ENCODE assay signal across 31 cellular contexts in genomic region chr10:94240901-94241300, GRCh38.
"Had no signal": no experiment of that assay in that cellular context is flagged by ENCODE, and none has a peak within 500 bp of the region (broad histone marks: within the 10 kb centered on the region; RNA-seq: fewer than 3 reads in every experiment).

No MANE protein-coding gene starts in this region.

- H3K27ac ChIP-seq: cardiac muscle cell, Peyer's patch, SJSA1, VCaP had no signal

- H3K9me3 Mint-ChIP-seq: activated B cell treated with CpG ODN at 0.5 μM for 24 hours; activated CD4-positive, alpha-beta memory T cell treated with anti-CD3 and anti-CD28 coated beads, Interleukin-2, amount 10 ng/mL, durations not matched to agents 7 days and 5 days; activated naive CD4-positive, alpha-beta T cell treated with anti-CD3 and anti-CD28 coated beads, Interleukin-2, amount 10 ng/mL, durations not matched to agents 7 days and 5 days; activated naive CD8-positive, alpha-beta T cell treated with anti-CD3 and anti-CD28 coated beads, Interleukin-2, amount 50 U/mL, for 24 hours; central memory CD8-positive, alpha-beta T cell had no signal

- H3K27ac Mint-ChIP-seq: activated B cell treated with CpG ODN at 0.5 μM for 24 hours; activated CD4-positive, alpha-beta memory T cell treated with anti-CD3 and anti-CD28 coated beads, Interleukin-2, amount 10 ng/mL, durations not matched to agents 7 days and 5 days; activated CD8-positive, alpha-beta memory T cell treated with anti-CD3 and anti-CD28 coated beads, Interleukin-2, amount 10 ng/mL, durations not matched to agents 7 days and 5 days; activated naive CD4-positive, alpha-beta T cell treated with anti-CD3 and anti-CD28 coated beads, Interleukin-2, amount 10 ng/mL, durations not matched to agents 7 days and 5 days; activated naive CD8-positive, alpha-beta T cell; activated naive CD8-positive, alpha-beta T cell treated with anti-CD3 and anti-CD28 coated beads, Interleukin-2, amount 50 U/mL, for 24 hours had no signal

- H3K36me3 Mint-ChIP-seq: activated CD8-positive, alpha-beta memory T cell treated with anti-CD3 and anti-CD28 coated beads, Interleukin-2, amount 10 ng/mL, durations not matched to agents 7 days and 5 days; activated naive CD4-positive, alpha-beta T cell treated with anti-CD3 and anti-CD28 coated beads, Interleukin-2, amount 10 ng/mL, durations not matched to agents 7 days and 5 days; activated naive CD8-positive, alpha-beta T cell had no signal

- H3K4me1 Mint-ChIP-seq: activated CD4-positive, alpha-beta memory T cell treated with anti-CD3 and anti-CD28 coated beads, Interleukin-2, amount 10 ng/mL, durations not matched to agents 7 days and 5 days; activated CD8-positive, alpha-beta memory T cell treated with anti-CD3 and anti-CD28 coated beads, Interleukin-2, amount 10 ng/mL, durations not matched to agents 7 days and 5 days; activated naive CD4-positive, alpha-beta T cell treated with anti-CD3 and anti-CD28 coated beads, Interleukin-2, amount 10 ng/mL, durations not matched to agents 7 days and 5 days; activated naive CD8-positive, alpha-beta T cell treated with anti-CD3 and anti-CD28 coated beads, Interleukin-2, amount 50 U/mL, for 24 hours; central memory CD8-positive, alpha-beta T cell had no signal

- H3K4me1 ChIP-seq: Peyer's patch, SJSA1 had no signal

- ATAC-seq: activated CD8-positive, alpha-beta memory T cell treated with anti-CD3 and anti-CD28 coated beads, Interleukin-2, amount 10 ng/mL, durations not matched to agents 7 days and 5 days; activated naive CD8-positive, alpha-beta T cell treated with anti-CD3 and anti-CD28 coated beads, Interleukin-2, amount 50 U/mL, for 24 hours; PC-3 had no signal

- H3K4me3 Mint-ChIP-seq: activated B cell treated with CpG ODN at 0.5 μM for 24 hours; activated CD4-positive, alpha-beta memory T cell treated with anti-CD3 and anti-CD28 coated beads, Interleukin-2, amount 10 ng/mL, durations not matched to agents 7 days and 5 days; activated CD8-positive, alpha-beta memory T cell treated with anti-CD3 and anti-CD28 coated beads, Interleukin-2, amount 10 ng/mL, durations not matched to agents 7 days and 5 days; activated naive CD4-positive, alpha-beta T cell treated with anti-CD3 and anti-CD28 coated beads, Interleukin-2, amount 10 ng/mL, durations not matched to agents 7 days and 5 days; activated naive CD8-positive, alpha-beta T cell; activated naive CD8-positive, alpha-beta T cell treated with anti-CD3 and anti-CD28 coated beads, Interleukin-2, amount 50 U/mL, for 24 hours; central memory CD8-positive, alpha-beta T cell had no signal

- H3K36me3 ChIP-seq: cardiac muscle cell had no signal

- H3K27me3 ChIP-seq: cardiac muscle cell, Peyer's patch, SJSA1 had no signal

- H3K4me3 ChIP-seq: cardiac muscle cell, Peyer's patch, SJSA1 had no signal

- DNase-seq: activated B cell treated with CpG ODN at 0.5 μM for 24 hours; activated CD4-positive, alpha-beta memory T cell treated with anti-CD3 and anti-CD28 coated beads, Interleukin-2, amount 10 ng/mL, durations not matched to agents 7 days and 5 days; activated CD4-positive, alpha-beta T cell treated with anti-CD3 and anti-CD28 coated beads for 48 hours; activated CD4-positive, CD25-positive, alpha-beta regulatory T cell treated with anti-CD3 and anti-CD28 coated beads, Interleukin-2, amount 50 U/mL, for 72 hours; activated CD8-positive, alpha-beta memory T cell treated with anti-CD3 and anti-CD28 coated beads for 24 hours; activated CD8-positive, alpha-beta memory T cell treated with anti-CD3 and anti-CD28 coated beads, Interleukin-2, amount 10 ng/mL, durations not matched to agents 7 days and 5 days; activated CD8-positive, alpha-beta memory T cell treated with anti-CD3 and anti-CD28 coated beads, Interleukin-2, amount 50 U/mL, for 48 hours; activated effector memory CD4-positive, alpha-beta T cell treated with Interleukin-2 at 50 U/mL for 16 hours; activated naive CD4-positive, alpha-beta T cell treated with anti-CD3 and anti-CD28 coated beads, Interleukin-2, amount 10 ng/mL, durations not matched to agents 7 days and 5 days; activated naive CD8-positive, alpha-beta T cell treated with anti-CD3 and anti-CD28 coated beads, Interleukin-2, amount 50 U/mL, for 24 hours; activated T-cell treated with anti-CD3 and anti-CD28 coated beads, Interleukin-2, amount 50 U/mL, for 48 hours; amniotic stem cell; aorta; NCI-H1105; NCI-H1417 treated with DMSO at 0.1 percent for 48 hours; NCI-H187 treated with DMSO at 0.1 percent for 48 hours; NCI-H2081; NCI-H345; NCI-H524 treated with DMSO at 0.1 percent for 48 hours; PC-3; Peyer's patch; SHP77 treated with DMSO at 0.1 percent for 48 hours; SW 1271; T-helper 1 cell; T-helper 2 cell; T-helper 9 cell had no signal

- H3K9me3 ChIP-seq: Peyer's patch, SJSA1 had no signal
